In the genomic region with DNA sequence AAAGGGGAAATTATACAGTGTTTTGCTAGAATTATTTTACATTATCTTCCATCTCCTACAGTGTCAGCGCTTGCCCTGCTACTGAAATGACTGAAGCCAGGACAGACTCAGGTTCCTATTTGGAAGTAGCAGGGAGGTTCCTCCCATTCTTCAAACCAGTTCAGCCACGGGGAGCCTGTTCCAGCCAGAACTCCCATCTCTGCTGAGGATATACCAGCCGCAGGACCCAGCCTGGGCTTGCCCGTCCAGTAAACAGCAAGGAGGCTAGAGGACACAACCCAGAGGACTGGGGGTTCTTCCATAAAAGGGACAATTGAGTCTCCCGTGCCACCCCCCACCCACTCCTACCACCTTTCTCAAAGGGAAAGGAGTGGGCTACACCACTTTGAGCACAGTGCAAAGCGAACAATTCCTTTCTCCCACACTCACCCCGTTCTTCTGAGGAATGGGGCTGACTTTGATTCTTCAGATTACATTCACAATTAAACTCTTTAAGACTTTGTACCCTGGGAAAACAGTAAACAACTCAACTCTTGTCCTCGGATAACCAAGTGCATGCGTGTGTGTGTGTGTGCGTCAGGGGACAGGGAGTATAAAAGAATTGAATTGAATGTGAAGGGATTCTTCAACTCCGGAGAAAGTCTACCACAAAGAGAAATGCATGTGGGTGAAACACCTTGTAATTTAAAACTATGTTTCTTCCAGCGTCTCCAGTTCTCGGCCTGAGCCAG, we compare ENCODE assay signal across 30 cellular contexts. TPM values are rescaled to one million over a fixed set of nuclear protein-coding genes. Genes with fewer than 3 reads are reported as not detected.
DNase-seq lines count a peak whose midpoint lies in the region; ATAC-seq, FAIRE-seq and TF ChIP-seq lines count a peak whose summit lies in the region.
"Had no signal": no experiment of that assay in that cellular context is flagged by ENCODE, and none has a peak within 500 bp of the region (broad histone marks: within the 10 kb centered on the region; RNA-seq: fewer than 3 reads in every experiment).

No MANE protein-coding gene starts in this region.

- no peaks in the 10 kb centered on the region for H3K27me3 Mint-ChIP-seq in activated T-helper 17 cell treated with anti-CD3 and anti-CD28 coated beads, Interleukin-2, amount 50 U/mL, for 72 hours

- TF ChIP-seq POLR2A in H1 (IDR thresholded peaks at IDR 0.05; ENCODE audit: control extremely low read depth in 1 of 2, low read depth in 2 of 2, low read length in 2 of 2) (no peak), HepG2 (IDR thresholded peaks at IDR 0.05; ENCODE audit: insufficient read depth in 1 of 2, low read depth in 2 of 2, low read length in 2 of 2) (no peak), esophagus muscularis mucosa (IDR thresholded peaks at IDR 0.05; ENCODE audit: low read depth) (no peak)

- POLR2A ChIA-PET in H1 (lab: Charles Lee; ENCODE audit: partially characterized antibody): no interaction called here
- POLR2A ChIA-PET in HepG2 (lab: Yijun Ruan, JAX): no interaction called here

- WGBS in H1 (ENCODE audit: extremely low coverage in 1 of 2, insufficient coverage in 1 of 2, insufficient read length in 1 of 2, insufficient replicate concordance in 2 of 2, low coverage in 1 of 2, low lambda C conversion rate in 2 of 2, missing lambda C conversion rate in 1 of 2), 2 experiments: 82% methylated on average over 13 of the region's 13 CpGs; no CpG with 5 or more reads in 1 of the 2 experiments
- WGBS in HepG2 (ENCODE audit: low lambda C conversion rate): 42% methylated on average over 13 of the region's 13 CpGs
- 82% methylated on average over 13 of the region's 13 CpGs for WGBS in esophagus muscularis mucosa

- intact Hi-C loops in HepG2 (cut with micrococcal nuclease; ENCODE audit: unreplicated experiment) (no loop called here), esophagus muscularis mucosa (cut with DNase I) (no loop called here)

- H3K4ac ChIP-seq in H1 (replicated peaks; ENCODE audit: insufficient read length, low read depth, low read length): peak overlapping the region; percentile 15

- no peak overlapping the region for H2AK5ac ChIP-seq in H1 (ENCODE audit: low read depth, low read length)

- H3K18ac ChIP-seq in H1 (ENCODE audit: extremely low read depth, low read length): no peak overlapping the region

- H2BK120ac ChIP-seq in H1 (replicated peaks; ENCODE audit: low read depth, low read length): no peak overlapping the region

- no peak overlapping the region for H2BK20ac ChIP-seq in H1 (ENCODE audit: low read length)

- H4K91ac ChIP-seq in H1 (replicated peaks; ENCODE audit: insufficient read length, low read length): no peak overlapping the region

- H4K8ac ChIP-seq in H1 (ENCODE audit: extremely low read depth, insufficient read depth, low read length): no peak overlapping the region

- H3K56ac ChIP-seq in H1 (replicated peaks; ENCODE audit: insufficient read length, low read depth, low read length): no peak overlapping the region

- no peaks in the 10 kb centered on the region for H3K23me2 ChIP-seq in H1 (ENCODE audit: low read depth, low read length)

- H3K4me3 ChIP-seq in H1 (ENCODE audit: extremely low read depth in 1 of 4, insufficient read depth in 2 of 4, low read depth in 3 of 4, low read length in 4 of 4): no peak overlapping the region
- H3K4me3 ChIP-seq in HepG2 (replicated peaks in 1 of 3; ENCODE audit: insufficient read depth in 1 of 3, low read depth in 2 of 3, low read length in 3 of 3): no peak overlapping the region
- no peak overlapping the region for H3K4me3 ChIP-seq in esophagus muscularis mucosa
- H3K4me3 ChIP-seq: BLaER1, HAP-1, SJSA1 had no signal

- no peak overlapping the region for H3K23ac ChIP-seq in H1 (ENCODE audit: insufficient read length)

- CTCF ChIA-PET in H1 (lab: Charles Lee; ENCODE audit: partially characterized antibody) (interaction anchor here (1.6 kb wide), 1 partner anchor 11 kb away, joined by 10 read pairs; no protein-coding TSS in a partner anchor), HepG2 (lab: Yijun Ruan, JAX; ENCODE audit: low intra/inter-chr PET ratio, low total read pairs) (no interaction called here)

- H3K79me2 ChIP-seq in H1 (ENCODE audit: control insufficient read depth in 1 of 2, insufficient read depth in 2 of 2, low read length in 2 of 2) (no peaks in the 10 kb centered on the region), HepG2 (ENCODE audit: insufficient read depth, low read length) (no peaks in the 10 kb centered on the region)

- H3K4me1 Mint-ChIP-seq in activated T-helper 17 cell treated with anti-CD3 and anti-CD28 coated beads, Interleukin-2, amount 50 U/mL, for 72 hours: no peaks in the 10 kb centered on the region

- H2BK5ac ChIP-seq in H1 (ENCODE audit: low read depth, low read length): no peak overlapping the region

- no peak for TF ChIP-seq CTCF in H1 (IDR thresholded peaks at IDR 0.05; ENCODE audit: control extremely low read depth in 1 of 3, insufficient read depth in 1 of 3, low read depth in 1 of 3, low read length in 3 of 3)
- no peak for TF ChIP-seq CTCF in HepG2 (CRISPR knock-in tag; IDR thresholded peaks at IDR 0.05)
- no peak for TF ChIP-seq CTCF in esophagus muscularis mucosa (IDR thresholded peaks at IDR 0.05)

- no peak overlapping the region for H3K14ac ChIP-seq in H1 (ENCODE audit: insufficient read length)

- H3K27me3 ChIP-seq in H1 (replicated peaks in 1 of 4; ENCODE audit: control insufficient read depth in 3 of 4, extremely low read depth in 1 of 4, insufficient read depth in 3 of 4, low read length in 3 of 4): no peaks in the 10 kb centered on the region
- H3K27me3 ChIP-seq in HepG2 (ENCODE audit: control insufficient read depth in 1 of 2, insufficient read depth in 2 of 2, low read length in 2 of 2): peaks cover 0 to 1% of the 10 kb centered on the region in 2 experiments; a peak in 1 of 5 replicates
- no peaks in the 10 kb centered on the region for H3K27me3 ChIP-seq in esophagus muscularis mucosa
- H3K27me3 ChIP-seq: BLaER1, SJSA1 had no signal

- H3K27ac Mint-ChIP-seq in activated T-helper 17 cell treated with anti-CD3 and anti-CD28 coated beads, Interleukin-2, amount 50 U/mL, for 72 hours: no peak overlapping the region
- H3K27ac Mint-ChIP-seq: activated CD8-positive, alpha-beta T cell treated with anti-CD3 and anti-CD28 coated beads, Interleukin-2, amount 10 ng/mL, durations not matched to agents 7 days and 5 days; activated naive CD4-positive, alpha-beta T cell treated with anti-CD3 and anti-CD28 coated beads, Interleukin-2, amount 50 U/mL, for 72 hours; endodermal cell; T-helper 1 cell treated with Interleukin-12 subunit alpha and Interleukin-12 subunit beta and Interleukin-4 antibody, amounts not matched to agents 30 μg/mL and 1 μg/mL, for 36 hours had no signal

- H3K4me1 ChIP-seq in H1 (replicated peaks in 1 of 4; ENCODE audit: control insufficient read depth in 3 of 4, insufficient read depth in 4 of 4, low read length in 3 of 4) (peaks cover 0 to 2% (median 0%) of the 10 kb centered on the region in 4 experiments; a peak in 2 of 7 replicates), HepG2 (ENCODE audit: insufficient read depth, low read length) (peaks cover 26% of the 10 kb centered on the region), esophagus muscularis mucosa (peaks cover 0 to 8% (median 2%) of the 10 kb centered on the region in 4 donors)
- H3K4me1 ChIP-seq: BLaER1, HAP-1 had no signal

- H2AFZ ChIP-seq in H1 (ENCODE audit: low read length) (no peak overlapping the region), HepG2 (ENCODE audit: low read length) (no peak overlapping the region)

- H3K4me2 ChIP-seq in H1 (ENCODE audit: insufficient read depth in 1 of 2, low read depth in 2 of 2, low read length in 2 of 2) (no peak overlapping the region), HepG2 (ENCODE audit: low read depth, low read length) (peak overlapping the region; percentile 8; the same call in 1 of the 2 replicates)
- H3K4me2 ChIP-seq: BLaER1 had no signal

- H4K20me1 ChIP-seq in H1 (replicated peaks in 1 of 2; ENCODE audit: control insufficient read depth in 1 of 2, insufficient read depth in 2 of 2, low read length in 2 of 2) (no peaks in the 10 kb centered on the region), HepG2 (ENCODE audit: insufficient read depth, low read length) (no peaks in the 10 kb centered on the region)
- H4K20me1 ChIP-seq: BLaER1 had no signal

- H2BK15ac ChIP-seq in H1 (ENCODE audit: low read length): no peak overlapping the region

- FAIRE-seq in H1 (lab: Jason Lieb, UNC) (no peak), HepG2 (lab: Jason Lieb, UNC) (no peak)
- FAIRE-seq: GM19239 had no signal

- peak; percentile 56; the same call in 1 of the 3 replicates for ATAC-seq in HepG2
- no peak for ATAC-seq in GM21447 (IDR thresholded peaks at IDR 0.05; ENCODE audit: unreplicated experiment)
- no peak for ATAC-seq in activated T-helper 17 cell treated with anti-CD3 and anti-CD28 coated beads, Interleukin-2, amount 50 U/mL, for 72 hours (replicated peaks)
- ATAC-seq in GM19452 (IDR thresholded peaks at IDR 0.05; ENCODE audit: unreplicated experiment): no peak
- ATAC-seq: activated CD8-positive, alpha-beta T cell treated with anti-CD3 and anti-CD28 coated beads, Interleukin-2, amount 10 ng/mL, durations not matched to agents 7 days and 5 days; activated naive CD4-positive, alpha-beta T cell treated with anti-CD3 and anti-CD28 coated beads, Interleukin-2, amount 50 U/mL, for 72 hours had no signal

- no peak overlapping the region for H2BK12ac ChIP-seq in H1 (ENCODE audit: low read depth, low read length)

- TF ChIP-seq RAD21 in H1 (IDR thresholded peaks at IDR 0.05 in 1 of 2, conservative IDR thresholded peaks at IDR 0.05 in 1 of 2; ENCODE audit: low read depth in 2 of 2, low read length in 2 of 2) (no peak), HepG2 (CRISPR knock-in tag; IDR thresholded peaks at IDR 0.05) (no peak)

- no TSS peak for BruUV-seq in HepG2 (replicated peaks; lab: Mats Ljungman, UMichigan)

- DNase-seq in SK-N-DZ (ENCODE audit: low spot score): peak; percentile 48
- DNase-seq in H1 (ENCODE audit: low read depth in 1 of 2, low spot score in 2 of 2): no peak
- DNase-seq in HepG2 (ENCODE audit: low spot score): no peak
- DNase-seq in renal cortical epithelial cell (ENCODE audit: low read depth): peak; percentile 43
- no peak for DNase-seq in esophagus muscularis mucosa (ENCODE audit: extremely low spot score)
- DNase-seq: activated CD8-positive, alpha-beta T cell treated with anti-CD3 and anti-CD28 coated beads, Interleukin-2, amount 10 ng/mL, durations not matched to agents 7 days and 5 days; caudate nucleus; COR-L47; cortex of kidney; endodermal cell; GDM1; KG1; kidney glomerular epithelial cell; mesendoderm; NCI-H146; NCI-H2107; NCI-H446; NCI-H82; stimulated activated CD4-positive, alpha-beta T cell treated with anti-CD3 and anti-CD28 coated beads, Interleukin-12 subunit alpha, Interleukin-12 subunit beta, amount 100 ng/mL, for 4 hours; stimulated activated CD4-positive, alpha-beta T cell treated with anti-CD3 and anti-CD28 coated beads, Interleukin-4, amount 100 ng/mL, for 1 hour had no signal

- no peaks in the 10 kb centered on the region for H3K79me1 ChIP-seq in H1 (ENCODE audit: low read depth, low read length)

- in situ Hi-C loops in HepG2 (cut with HindIII; ENCODE audit: extremely low pct_ligation_motif_present, low pct_unique_long_range_greater_than_20kb): no loop called here

- H3K27ac ChIP-seq in H1 (ENCODE audit: low read depth, low read length) (no peak overlapping the region), HepG2 (ENCODE audit: extremely low read length, insufficient read depth, low read length) (no peak overlapping the region), esophagus muscularis mucosa (replicated peaks in 1 of 4) (no peak overlapping the region)
- H3K27ac ChIP-seq: BLaER1 had no signal

- no peak for TF ChIP-seq EP300 in H1 (IDR thresholded peaks at IDR 0.05; ENCODE audit: borderline replicate concordance in 1 of 2, low read depth in 2 of 2, low read length in 2 of 2)
- TF ChIP-seq EP300 in HepG2 (IDR thresholded peaks at IDR 0.05; ENCODE audit: low read depth in 2 of 2, low read length in 2 of 2): no peak
- no peak for TF ChIP-seq EP300 in HepG2 (CRISPR knock-in tag; IDR thresholded peaks at IDR 0.05; ENCODE audit: borderline replicate concordance)
- TF ChIP-seq EP300 in esophagus muscularis mucosa (IDR thresholded peaks at IDR 0.05): no peak

- H3K9ac ChIP-seq in H1 (replicated peaks in 1 of 4; ENCODE audit: extremely low read depth in 1 of 4, low read depth in 3 of 4, low read length in 3 of 4) (no peak overlapping the region), HepG2 (ENCODE audit: insufficient read depth, low read depth, low read length) (no peak overlapping the region)
- H3K9ac ChIP-seq: BLaER1 had no signal

- H3K9me3 Mint-ChIP-seq in activated T-helper 17 cell treated with anti-CD3 and anti-CD28 coated beads, Interleukin-2, amount 50 U/mL, for 72 hours: no peaks in the 10 kb centered on the region
- H3K9me3 Mint-ChIP-seq: endodermal cell; T-helper 1 cell treated with Interleukin-12 subunit alpha and Interleukin-12 subunit beta and Interleukin-4 antibody, amounts not matched to agents 30 μg/mL and 1 μg/mL, for 36 hours had no signal

- H4K5ac ChIP-seq in H1 (ENCODE audit: insufficient read length, low read depth, low read length): no peak overlapping the region

- no peaks in the 10 kb centered on the region for H3K36me3 ChIP-seq in H1 (ENCODE audit: control insufficient read depth in 2 of 4, insufficient read depth in 4 of 4, low read length in 3 of 4)
- H3K36me3 ChIP-seq in HepG2 (replicated peaks in 1 of 2; ENCODE audit: control insufficient read depth in 1 of 2, insufficient read depth in 2 of 2, low read length in 2 of 2): no peaks in the 10 kb centered on the region
- H3K36me3 ChIP-seq in esophagus muscularis mucosa: no peaks in the 10 kb centered on the region
- H3K36me3 ChIP-seq: BLaER1, HAP-1, SJSA1 had no signal

- no peaks in the 10 kb centered on the region for H3K36me3 Mint-ChIP-seq in activated T-helper 17 cell treated with anti-CD3 and anti-CD28 coated beads, Interleukin-2, amount 50 U/mL, for 72 hours (ENCODE audit: low read depth)
- H3K36me3 Mint-ChIP-seq: activated naive CD4-positive, alpha-beta T cell treated with anti-CD3 and anti-CD28 coated beads, Interleukin-2, amount 50 U/mL, for 72 hours had no signal

- H3K9me3 ChIP-seq in H1 (ENCODE audit: insufficient read depth in 2 of 2, low read depth in 1 of 2, low read length in 1 of 2): no peaks in the 10 kb centered on the region
- no peaks in the 10 kb centered on the region for H3K9me3 ChIP-seq in HepG2 (ENCODE audit: low read length)
- H3K9me3 ChIP-seq in esophagus muscularis mucosa: no peaks in the 10 kb centered on the region
- H3K9me3 ChIP-seq: BLaER1, HAP-1, SJSA1 had no signal

- H3K4me3 Mint-ChIP-seq in activated T-helper 17 cell treated with anti-CD3 and anti-CD28 coated beads, Interleukin-2, amount 50 U/mL, for 72 hours: no peak overlapping the region
- H3K4me3 Mint-ChIP-seq: activated CD8-positive, alpha-beta T cell treated with anti-CD3 and anti-CD28 coated beads, Interleukin-2, amount 10 ng/mL, durations not matched to agents 7 days and 5 days; endodermal cell; T-helper 1 cell treated with Interleukin-12 subunit alpha and Interleukin-12 subunit beta and Interleukin-4 antibody, amounts not matched to agents 30 μg/mL and 1 μg/mL, for 36 hours had no signal

RNA-seq across cellular contexts. Expression of a gene that starts 31.0 kb away (rescaled TPM):
- 2.0 and 2.6 TPM in 2 replicates for polyA plus RNA-seq in SK-N-DZ (2014; cell fraction: cytosol; rRNA removed)
- polyA plus RNA-seq in SK-N-DZ (2014; cell fraction: nucleus; rRNA removed): 2.3 and 2.5 TPM in 2 replicates
- total RNA-seq in H1 (2021; fragmentation: NEBNext Ultra II Directional; extraction: Animal tissue kit (Norgen Biotek cat#: 25700)): 1.4 and 1.5 TPM in 2 replicates
- polyA plus RNA-seq in H1 (2011; rRNA removed) (0.54 and 0.60 TPM in 2 replicates), HepG2 (2011; rRNA removed) (26.3 and 37.3 TPM in 2 replicates)
- polyA plus RNA-seq in H1 (2011; cell fraction: cytosol; rRNA removed): 0.88 TPM
- 1.2 TPM for polyA plus RNA-seq in H1 (2011; cell fraction: nucleus; rRNA removed)
- polyA plus RNA-seq in H1 (2012, experiment 1 of 2): 0.33 to 0.79 TPM (median 0.48 TPM) in 4 replicates
- 0.03 TPM for polyA plus RNA-seq in H1 (2012, experiment 2 of 2)
- 1.1 TPM for polyA plus RNA-seq in H1 (2013, experiment 1 of 2)
- polyA plus RNA-seq in H1 (2013, experiment 2 of 2): 0.94 TPM
- polyA minus RNA-seq in H1 (2011; rRNA and poly(A)+ RNA removed): 4.8 and 7.0 TPM in 2 replicates
- polyA minus RNA-seq in H1 (2011; cell fraction: cytosol; rRNA and poly(A)+ RNA removed): 1.1 TPM
- polyA minus RNA-seq in H1 (2011; cell fraction: nucleus; rRNA and poly(A)+ RNA removed): 9.7 TPM
- total RNA-seq in HepG2 (2016; rRNA removed; fragmentation: Illumina TruSeq; extraction: Trizol) (18.8 and 20.7 TPM in 2 replicates), renal cortical epithelial cell (2.3 and 62.4 TPM in 2 replicates), esophagus muscularis mucosa (10 to 100 TPM; 13.8 to 22.8 (median 17.1) TPM)
- total RNA-seq in HepG2 (2016; cell fraction: cytosol; rRNA removed; fragmentation: Illumina TruSeq; extraction: Trizol; ENCODE audit: low read depth): 2.1 and 2.8 TPM in 2 replicates
- total RNA-seq in HepG2 (2016; cell fraction: insoluble cytoplasmic fraction; rRNA removed; fragmentation: Illumina TruSeq; extraction: Trizol): 16.5 and 17.8 TPM in 2 replicates
- 5.2 and 6.9 TPM in 2 replicates for total RNA-seq in HepG2 (2016; cell fraction: membrane; rRNA removed; fragmentation: Illumina TruSeq; extraction: Trizol)
- 48.8 and 51.3 TPM in 2 replicates for total RNA-seq in HepG2 (2016; cell fraction: nucleus; rRNA removed; fragmentation: Illumina TruSeq; extraction: Trizol)
- polyA plus RNA-seq in HepG2 (2011; cell fraction: cytosol; rRNA removed): 21.3 and 25.7 TPM in 2 replicates
- 53.6 and 57.4 TPM in 2 replicates for polyA plus RNA-seq in HepG2 (2011; cell fraction: nucleus; rRNA removed)
- polyA plus RNA-seq in HepG2 (2012): 18.4 and 30.5 TPM in 2 replicates
- 1.1 TPM in 2 replicates for polyA plus RNA-seq in HepG2 (2016; cell fraction: cytosol; fragmentation: Illumina TruSeq; extraction: Trizol; ENCODE audit: low read depth)
- 10.3 and 10.7 TPM in 2 replicates for polyA plus RNA-seq in HepG2 (2016; cell fraction: insoluble cytoplasmic fraction; fragmentation: Illumina TruSeq; extraction: Trizol; ENCODE audit: low read depth)
- 1.2 and 1.5 TPM in 2 replicates for polyA plus RNA-seq in HepG2 (2016; cell fraction: membrane; fragmentation: Illumina TruSeq; extraction: Trizol; ENCODE audit: low read depth)
- 13.7 and 14.4 TPM in 2 replicates for polyA plus RNA-seq in HepG2 (2016; cell fraction: nucleus; fragmentation: Illumina TruSeq; extraction: Trizol; ENCODE audit: insufficient read depth, low read depth)
- 26.6 and 166 TPM in 2 replicates for polyA minus RNA-seq in HepG2 (2011; rRNA and poly(A)+ RNA removed; ENCODE audit: low replicate concordance)
- 30.3 and 31.7 TPM in 2 replicates for polyA minus RNA-seq in HepG2 (2011; cell fraction: cytosol; rRNA and poly(A)+ RNA removed)
- 453 and 498 TPM in 2 replicates for polyA minus RNA-seq in HepG2 (2011; cell fraction: nucleus; rRNA and poly(A)+ RNA removed)
- not detected for total RNA-seq in activated T-helper 17 cell treated with anti-CD3 and anti-CD28 coated beads, Interleukin-2, amount 50 U/mL, for 72 hours
- total RNA-seq: activated CD8-positive, alpha-beta T cell treated with anti-CD3 and anti-CD28 coated beads, Interleukin-2, amount 10 ng/mL, durations not matched to agents 7 days and 5 days; activated naive CD4-positive, alpha-beta T cell treated with anti-CD3 and anti-CD28 coated beads, Interleukin-2, amount 50 U/mL, for 72 hours; pulmonary artery endothelial cell had no signal

Comparison
In these comparisons a context has a peak if more than half of its experiments do, and no peak if none do; other contexts are left out.
1. DNase-seq: peak in SK-N-DZ (single experiment) and renal cortical epithelial cell (single experiment); none in H1 (0 of 2), HepG2 (single experiment) and esophagus muscularis mucosa (single experiment).